31 cellular contexts compared by ENCODE assay signal in the genomic region with DNA sequence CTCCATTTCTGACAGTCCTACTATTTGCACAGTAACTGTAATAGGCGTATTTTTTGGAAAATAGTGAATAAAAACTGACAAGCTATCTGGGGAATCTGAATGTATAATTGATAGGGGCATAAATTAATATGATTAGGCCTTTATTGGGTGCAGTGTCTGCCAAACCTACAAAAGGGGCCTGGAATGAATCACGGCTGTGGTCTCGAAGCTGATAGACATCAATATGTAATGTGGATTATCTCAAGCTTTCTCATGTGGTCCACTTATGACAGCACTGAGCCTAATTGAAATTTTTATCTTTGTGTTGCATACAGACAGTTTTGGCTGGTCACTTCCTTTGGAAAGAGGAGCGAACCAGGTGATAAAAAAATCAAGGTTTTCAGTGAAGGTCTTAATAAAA.
"Had no signal": no experiment of that assay in that cellular context is flagged by ENCODE, and none has a peak within 500 bp of the region (broad histone marks: within the 10 kb centered on the region; RNA-seq: fewer than 3 reads in every experiment).

No MANE protein-coding gene starts in this region.

- H3K36me3 ChIP-seq: adrenal gland, ascending aorta, brain microvascular endothelial cell, breast epithelium, cardiac muscle cell had no signal

- H3K9me3 ChIP-seq: adrenal gland, ascending aorta, body of pancreas, breast epithelium had no signal

- H3K27ac ChIP-seq: adrenal gland, ascending aorta, body of pancreas, brain microvascular endothelial cell, breast epithelium, cardiac muscle cell had no signal

- H3K27me3 ChIP-seq: adrenal gland, ascending aorta, body of pancreas, brain microvascular endothelial cell, breast epithelium, cardiac muscle cell had no signal

- DNase-seq: activated effector memory CD4-positive, alpha-beta T cell treated with anti-CD3 and anti-CD28 coated beads, Interleukin-2, amount 50 U/mL, for 16 hours; activated effector memory CD4-positive, alpha-beta T cell treated with Interleukin-2 at 50 U/mL for 16 hours; activated gamma-delta T cell; activated gamma-delta T cell treated with Interleukin-2 at 50 U/mL for 16 hours; activated naive CD4-positive, alpha-beta T cell; activated naive CD4-positive, alpha-beta T cell treated with anti-CD3 and anti-CD28 coated beads for 36 hours; activated naive CD4-positive, alpha-beta T cell treated with anti-CD3 and anti-CD28 coated beads, Interleukin-2, amount 10 ng/mL, durations not matched to agents 7 days and 5 days; activated naive CD4-positive, alpha-beta T cell treated with anti-CD3 and anti-CD28 coated beads, Interleukin-2, amount 50 U/mL, for 16 hours; activated naive CD4-positive, alpha-beta T cell treated with Interleukin-2 at 50 U/mL for 16 hours; activated naive CD8-positive, alpha-beta T cell treated with anti-CD3 and anti-CD28 coated beads for 36 hours; activated naive CD8-positive, alpha-beta T cell treated with anti-CD3 and anti-CD28 coated beads, Interleukin-2, amount 10 ng/mL, durations not matched to agents 7 days and 5 days; activated naive CD8-positive, alpha-beta T cell treated with anti-CD3 and anti-CD28 coated beads, Interleukin-2, amount 50 U/mL, for 24 hours; activated T-cell treated with anti-CD3 and anti-CD28 coated beads, Interleukin-2, amount 50 U/mL, for 24 hours; activated T-cell treated with anti-CD3 and anti-CD28 coated beads, Interleukin-2, amount 50 U/mL, for 4 hours; activated T-cell treated with anti-CD3 and anti-CD28 coated beads, Interleukin-2, amount 50 U/mL, for 48 hours; activated T-cell treated with anti-CD3 and anti-CD28 coated beads, Interleukin-2, amount 50 U/mL, for 72 hours; adrenal gland; amniotic stem cell; amygdala; anterior cingulate cortex; aorta; body of pancreas; brain microvascular endothelial cell; caudate nucleus; central memory CD4-positive, alpha-beta T cell; cerebellar nuclear complex had no signal

- ATAC-seq: activated naive CD4-positive, alpha-beta T cell treated with anti-CD3 and anti-CD28 coated beads, Interleukin-2, amount 50 U/mL, for 72 hours; activated naive CD8-positive, alpha-beta T cell treated with anti-CD3 and anti-CD28 coated beads, Interleukin-2, amount 50 U/mL, for 24 hours; activated T-cell treated with anti-CD3 and anti-CD28 coated beads, Interleukin-2, amount 50 U/mL, for 4 hours; activated T-cell treated with anti-CD3 and anti-CD28 coated beads, Interleukin-2, amount 50 U/mL, for 72 hours; activated T-helper 17 cell treated with anti-CD3 and anti-CD28 coated beads, Interleukin-2, amount 50 U/mL, for 72 hours; body of pancreas had no signal

- H3K4me1 ChIP-seq: adrenal gland, ascending aorta, body of pancreas, breast epithelium had no signal

- H3K4me3 ChIP-seq: adrenal gland, ascending aorta, body of pancreas, breast epithelium, cardiac muscle cell had no signal
